ENCODE assay signal across 1 cellular context in genomic region chr15:62782100-62782791, GRCh38.
TF ChIP-seq lines count a peak whose summit lies in the region.

No MANE protein-coding gene starts in this region.

TF ChIP-seq in HepG2, 621 proteins besides CTCF, POLR2A, EP300 and RAD21 (continued from another document and continues in another):
- no peak for TF ChIP-seq ZNF770 (CRISPR knock-in tag; IDR thresholded peaks at IDR 0.05)
- TF ChIP-seq CREM (IDR thresholded peaks at IDR 0.05), result no peak
- no peak for TF ChIP-seq CREM (CRISPR knock-in tag; IDR thresholded peaks at IDR 0.05)
- TF ChIP-seq, protein P1, sequence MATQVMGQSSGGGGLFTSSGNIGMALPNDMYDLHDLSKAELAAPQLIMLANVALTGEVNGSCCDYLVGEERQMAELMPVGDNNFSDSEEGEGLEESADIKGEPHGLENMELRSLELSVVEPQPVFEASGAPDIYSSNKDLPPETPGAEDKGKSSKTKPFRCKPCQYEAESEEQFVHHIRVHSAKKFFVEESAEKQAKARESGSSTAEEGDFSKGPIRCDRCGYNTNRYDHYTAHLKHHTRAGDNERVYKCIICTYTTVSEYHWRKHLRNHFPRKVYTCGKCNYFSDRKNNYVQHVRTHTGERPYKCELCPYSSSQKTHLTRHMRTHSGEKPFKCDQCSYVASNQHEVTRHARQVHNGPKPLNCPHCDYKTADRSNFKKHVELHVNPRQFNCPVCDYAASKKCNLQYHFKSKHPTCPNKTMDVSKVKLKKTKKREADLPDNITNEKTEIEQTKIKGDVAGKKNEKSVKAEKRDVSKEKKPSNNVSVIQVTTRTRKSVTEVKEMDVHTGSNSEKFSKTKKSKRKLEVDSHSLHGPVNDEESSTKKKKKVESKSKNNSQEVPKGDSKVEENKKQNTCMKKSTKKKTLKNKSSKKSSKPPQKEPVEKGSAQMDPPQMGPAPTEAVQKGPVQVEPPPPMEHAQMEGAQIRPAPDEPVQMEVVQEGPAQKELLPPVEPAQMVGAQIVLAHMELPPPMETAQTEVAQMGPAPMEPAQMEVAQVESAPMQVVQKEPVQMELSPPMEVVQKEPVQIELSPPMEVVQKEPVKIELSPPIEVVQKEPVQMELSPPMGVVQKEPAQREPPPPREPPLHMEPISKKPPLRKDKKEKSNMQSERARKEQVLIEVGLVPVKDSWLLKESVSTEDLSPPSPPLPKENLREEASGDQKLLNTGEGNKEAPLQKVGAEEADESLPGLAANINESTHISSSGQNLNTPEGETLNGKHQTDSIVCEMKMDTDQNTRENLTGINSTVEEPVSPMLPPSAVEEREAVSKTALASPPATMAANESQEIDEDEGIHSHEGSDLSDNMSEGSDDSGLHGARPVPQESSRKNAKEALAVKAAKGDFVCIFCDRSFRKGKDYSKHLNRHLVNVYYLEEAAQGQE (IDR thresholded peaks at IDR 0.05; ENCODE audit: borderline replicate concordance in 1 of 2, low read depth in 1 of 2, low read length in 2 of 2), result no peak
- no peak for TF ChIP-seq ZBTB46 (CRISPR knock-in tag; IDR thresholded peaks at IDR 0.05; ENCODE audit: borderline replicate concordance)
- no peak for TF ChIP-seq ZNF7 (CRISPR knock-in tag; IDR thresholded peaks at IDR 0.05)
- TF ChIP-seq SYNCRIP (IDR thresholded peaks at IDR 0.05; ENCODE audit: insufficient read depth, low read depth, low read length), result no peak
- TF ChIP-seq GATAD2A (CRISPR knock-in tag; IDR thresholded peaks at IDR 0.05), result peak; percentile 59; the same call in 1 of the 2 replicates
- no peak for TF ChIP-seq ZMAT5 (CRISPR knock-in tag; IDR thresholded peaks at IDR 0.05; ENCODE audit: borderline replicate concordance, low read depth)
- no peak for TF ChIP-seq ZNF598 (CRISPR knock-in tag; IDR thresholded peaks at IDR 0.05; ENCODE audit: borderline replicate concordance)
- TF ChIP-seq SMAD3 (CRISPR knock-in tag; IDR thresholded peaks at IDR 0.05), result 0 out of 2 replicates have a peak, but pooled peaks have one; percentile 39
- TF ChIP-seq, protein P2, sequence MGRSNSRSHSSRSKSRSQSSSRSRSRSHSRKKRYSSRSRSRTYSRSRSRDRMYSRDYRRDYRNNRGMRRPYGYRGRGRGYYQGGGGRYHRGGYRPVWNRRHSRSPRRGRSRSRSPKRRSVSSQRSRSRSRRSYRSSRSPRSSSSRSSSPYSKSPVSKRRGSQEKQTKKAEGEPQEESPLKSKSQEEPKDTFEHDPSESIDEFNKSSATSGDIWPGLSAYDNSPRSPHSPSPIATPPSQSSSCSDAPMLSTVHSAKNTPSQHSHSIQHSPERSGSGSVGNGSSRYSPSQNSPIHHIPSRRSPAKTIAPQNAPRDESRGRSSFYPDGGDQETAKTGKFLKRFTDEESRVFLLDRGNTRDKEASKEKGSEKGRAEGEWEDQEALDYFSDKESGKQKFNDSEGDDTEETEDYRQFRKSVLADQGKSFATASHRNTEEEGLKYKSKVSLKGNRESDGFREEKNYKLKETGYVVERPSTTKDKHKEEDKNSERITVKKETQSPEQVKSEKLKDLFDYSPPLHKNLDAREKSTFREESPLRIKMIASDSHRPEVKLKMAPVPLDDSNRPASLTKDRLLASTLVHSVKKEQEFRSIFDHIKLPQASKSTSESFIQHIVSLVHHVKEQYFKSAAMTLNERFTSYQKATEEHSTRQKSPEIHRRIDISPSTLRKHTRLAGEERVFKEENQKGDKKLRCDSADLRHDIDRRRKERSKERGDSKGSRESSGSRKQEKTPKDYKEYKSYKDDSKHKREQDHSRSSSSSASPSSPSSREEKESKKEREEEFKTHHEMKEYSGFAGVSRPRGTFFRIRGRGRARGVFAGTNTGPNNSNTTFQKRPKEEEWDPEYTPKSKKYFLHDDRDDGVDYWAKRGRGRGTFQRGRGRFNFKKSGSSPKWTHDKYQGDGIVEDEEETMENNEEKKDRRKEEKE (IDR thresholded peaks at IDR 0.05), result no peak
- TF ChIP-seq ZNF24 (IDR thresholded peaks at IDR 0.05), result 0 out of 2 replicates have a peak, but pooled peaks have one; percentile 21
- TF ChIP-seq BHLHE40 (IDR thresholded peaks at IDR 0.05; ENCODE audit: low read length), result no peak
- peak; percentile 31; the same call in 1 of the 2 replicates for TF ChIP-seq BORCS8-MEF2B (CRISPR knock-in tag; IDR thresholded peaks at IDR 0.05)
- TF ChIP-seq ZNF318 (CRISPR knock-in tag; IDR thresholded peaks at IDR 0.05), result no peak
- no peak for TF ChIP-seq ATAD3A (CRISPR knock-in tag; IDR thresholded peaks at IDR 0.05)
- TF ChIP-seq, protein P3, sequence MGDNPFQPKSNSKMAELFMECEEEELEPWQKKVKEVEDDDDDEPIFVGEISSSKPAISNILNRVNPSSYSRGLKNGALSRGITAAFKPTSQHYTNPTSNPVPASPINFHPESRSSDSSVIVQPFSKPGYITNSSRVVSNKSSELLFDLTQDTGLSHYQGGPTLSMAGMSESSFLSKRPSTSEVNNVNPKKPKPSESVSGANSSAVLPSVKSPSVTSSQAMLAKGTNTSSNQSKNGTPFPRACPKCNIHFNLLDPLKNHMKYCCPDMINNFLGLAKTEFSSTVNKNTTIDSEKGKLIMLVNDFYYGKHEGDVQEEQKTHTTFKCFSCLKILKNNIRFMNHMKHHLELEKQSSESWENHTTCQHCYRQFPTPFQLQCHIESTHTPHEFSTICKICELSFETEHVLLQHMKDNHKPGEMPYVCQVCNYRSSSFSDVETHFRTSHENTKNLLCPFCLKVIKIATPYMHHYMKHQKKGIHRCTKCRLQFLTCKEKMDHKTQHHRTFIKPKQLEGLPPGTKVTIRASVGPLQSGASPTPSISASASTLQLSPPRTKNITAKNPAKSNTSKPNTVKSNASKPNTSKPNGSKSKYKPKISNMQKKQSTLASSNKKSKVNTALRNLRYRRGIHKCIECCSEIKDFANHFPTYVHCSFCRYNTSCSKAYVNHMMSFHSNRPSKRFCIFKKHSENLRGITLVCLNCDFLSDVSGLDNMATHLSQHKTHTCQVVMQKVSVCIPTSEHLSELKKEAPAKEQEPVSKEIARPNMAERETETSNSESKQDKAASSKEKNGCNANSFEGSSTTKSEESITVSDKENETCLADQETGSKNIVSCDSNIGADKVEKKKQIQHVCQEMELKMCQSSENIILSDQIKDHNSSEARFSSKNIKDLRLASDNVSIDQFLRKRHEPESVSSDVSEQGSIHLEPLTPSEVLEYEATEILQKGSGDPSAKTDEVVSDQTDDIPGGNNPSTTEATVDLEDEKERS (CRISPR knock-in tag; IDR thresholded peaks at IDR 0.05), result no peak
- TF ChIP-seq ZNF549 (CRISPR knock-in tag; IDR thresholded peaks at IDR 0.05), result no peak
- TF ChIP-seq PAX8 (CRISPR knock-in tag; IDR thresholded peaks at IDR 0.05; ENCODE audit: borderline replicate concordance), result no peak
- TF ChIP-seq ZNF225 (CRISPR knock-in tag; IDR thresholded peaks at IDR 0.05), result no peak
- 0 out of 2 replicates have a peak, but pooled peaks have one; percentile 27 for TF ChIP-seq ZNF547 (CRISPR knock-in tag; IDR thresholded peaks at IDR 0.05)
- TF ChIP-seq HBP1 (CRISPR knock-in tag; IDR thresholded peaks at IDR 0.05; ENCODE audit: low read depth), result peak; percentile 69; the same call in 1 of the 2 replicates
- TF ChIP-seq FOXA3 (CRISPR knock-in tag; IDR thresholded peaks at IDR 0.05), result 0 out of 2 replicates have a peak, but pooled peaks have one; percentile 22
- TF ChIP-seq, protein P4, sequence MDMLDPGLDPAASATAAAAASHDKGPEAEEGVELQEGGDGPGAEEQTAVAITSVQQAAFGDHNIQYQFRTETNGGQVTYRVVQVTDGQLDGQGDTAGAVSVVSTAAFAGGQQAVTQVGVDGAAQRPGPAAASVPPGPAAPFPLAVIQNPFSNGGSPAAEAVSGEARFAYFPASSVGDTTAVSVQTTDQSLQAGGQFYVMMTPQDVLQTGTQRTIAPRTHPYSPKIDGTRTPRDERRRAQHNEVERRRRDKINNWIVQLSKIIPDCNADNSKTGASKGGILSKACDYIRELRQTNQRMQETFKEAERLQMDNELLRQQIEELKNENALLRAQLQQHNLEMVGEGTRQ (IDR thresholded peaks at IDR 0.05; ENCODE audit: low read depth, low read length), result no peak
- TF ChIP-seq, protein P4 (CRISPR knock-in tag; IDR thresholded peaks at IDR 0.05; ENCODE audit: borderline replicate concordance), result no peak
